9 cellular contexts compared by ENCODE assay signal in genomic region chr5:175729829-175730277, GRCh38.
DNase-seq lines count a peak whose midpoint lies in the region; ATAC-seq and TF ChIP-seq lines count a peak whose summit lies in the region.
"Had no signal": no experiment of that assay in that cellular context is flagged by ENCODE, and none has a peak within 500 bp of the region (broad histone marks: within the 10 kb centered on the region; RNA-seq: fewer than 3 reads in every experiment).

No MANE protein-coding gene starts in this region.

- H3K9ac ChIP-seq in Loucy (ENCODE audit: low read depth, low read length, poor library complexity, severe bottlenecking) (no peak overlapping the region), neural cell (ENCODE audit: low read length) (no peak overlapping the region)

- H3K4me3 ChIP-seq in Loucy (ENCODE audit: low read length, poor library complexity, severe bottlenecking) (no peak overlapping the region), fibroblast of the aortic adventitia (ENCODE audit: low read depth, low read length) (no peak overlapping the region), neural cell (ENCODE audit: low read length) (no peak overlapping the region), stomach (peak overlapping the region in 1 of 4 donors; percentile 17)

- H3K4me2 ChIP-seq in Loucy (ENCODE audit: low read depth, low read length, poor library complexity, severe bottlenecking): no peak overlapping the region
- H3K4me2 ChIP-seq in neural cell (ENCODE audit: low read length): no peak overlapping the region

- no peaks in the 10 kb centered on the region for H3K9me3 Mint-ChIP-seq in Calu3 (ENCODE audit: low read depth, unreplicated experiment)
- H3K9me3 Mint-ChIP-seq: dendritic cell treated with granulocyte-macrophage colony-stimulating factor and Interleukin-4, amounts not matched to agents 40 ng/mL and 50 ng/mL, for 4 days had no signal

- no peaks in the 10 kb centered on the region for H3F3A ChIP-seq in Loucy (ENCODE audit: low read depth)
- no peaks in the 10 kb centered on the region for H3F3A ChIP-seq in neural cell (ENCODE audit: insufficient read depth, low read length, poor library complexity, severe bottlenecking)

- no peaks in the 10 kb centered on the region for H3K4me1 Mint-ChIP-seq in Calu3 (ENCODE audit: low read depth, unreplicated experiment)

- POLR2A ChIA-PET in RWPE1 (lab: Yijun Ruan, JAX; ENCODE audit: low non-redundant PET): no interaction called here

- TF ChIP-seq CTCF in Calu3 (IDR thresholded peaks at IDR 0.05; ENCODE audit: unreplicated experiment): peak; percentile 99
- TF ChIP-seq CTCF in Loucy (conservative IDR thresholded peaks at IDR 0.05; ENCODE audit: low read length): peak; percentile 80
- peak; percentile 95 for TF ChIP-seq CTCF in RWPE1 (conservative IDR thresholded peaks at IDR 0.05; ENCODE audit: low read depth)
- peak; percentile 90 for TF ChIP-seq CTCF in fibroblast of the aortic adventitia (IDR thresholded peaks at IDR 0.05; ENCODE audit: insufficient read depth, low read length)
- TF ChIP-seq CTCF in neural cell (IDR thresholded peaks at IDR 0.05; ENCODE audit: poor library complexity, severe bottlenecking): peak; percentile 99
- peak in 6 of 7 experiments; percentile 50 to 99 (median 94) for TF ChIP-seq CTCF in stomach (IDR thresholded peaks at IDR 0.05)

- H3K9me3 ChIP-seq in Loucy (ENCODE audit: insufficient read depth, low read depth, low read length) (no peaks in the 10 kb centered on the region), neural cell (ENCODE audit: low read length) (no peaks in the 10 kb centered on the region), stomach (peaks cover 0 to 5% (median 1%) of the 10 kb centered on the region in 4 donors)

- no peaks in the 10 kb centered on the region for H3K36me3 ChIP-seq in Loucy (ENCODE audit: insufficient read depth, low read length)
- no peaks in the 10 kb centered on the region for H3K36me3 ChIP-seq in neural cell (ENCODE audit: insufficient read depth, low read length)
- H3K36me3 ChIP-seq in stomach: no peaks in the 10 kb centered on the region

- ATAC-seq in GM21723 (IDR thresholded peaks at IDR 0.05; ENCODE audit: unreplicated experiment): peak; percentile 83

- H3K79me2 ChIP-seq in Loucy (ENCODE audit: insufficient read depth, low read length) (no peaks in the 10 kb centered on the region), neural cell (replicated peaks; ENCODE audit: insufficient read depth, low read length) (no peaks in the 10 kb centered on the region)

- H2AFZ ChIP-seq in Loucy (ENCODE audit: low read length) (no peak overlapping the region), neural cell (ENCODE audit: low read depth, low read length) (no peak overlapping the region)

- H3K9me2 ChIP-seq in Loucy (replicated peaks; ENCODE audit: low read depth, low read length) (no peaks in the 10 kb centered on the region), neural cell (ENCODE audit: insufficient read depth, low read length) (no peaks in the 10 kb centered on the region)

- no peak for TF ChIP-seq POLR2A in stomach (IDR thresholded peaks at IDR 0.05)

- TF ChIP-seq RAD21 in neural cell (conservative IDR thresholded peaks at IDR 0.05): peak; percentile 100

- no peak overlapping the region for H3K27ac Mint-ChIP-seq in Calu3 (ENCODE audit: unreplicated experiment)
- H3K27ac Mint-ChIP-seq: dendritic cell treated with granulocyte-macrophage colony-stimulating factor and Interleukin-4, amounts not matched to agents 40 ng/mL and 50 ng/mL, for 4 days had no signal

- peaks cover 88% of the 10 kb centered on the region for H3K27me3 Mint-ChIP-seq in Calu3 (ENCODE audit: unreplicated experiment)

- 2 to 7% (median 5%) methylated on average over 9 of the region's 9 CpGs for WGBS in stomach, 5 donors

- CTCF ChIA-PET in Calu3 (lab: Charles Lee) (interaction anchor here (0.6 to 1.7 kb wide), 12 partner anchors 9 to 718 kb away, joined by 3 to 10 read pairs (median 4); partner anchors contain the start of genes FAF2, HIGD2A and NOP16), RWPE1 (lab: Yijun Ruan, JAX) (interaction anchor here (0.6 to 1.8 kb wide), 35 partner anchors 8 to 1033 kb away, joined by 3 to 15 read pairs (median 4); partner anchors contain the start of gene KIAA1191)

- H3K4me1 ChIP-seq in Loucy (ENCODE audit: insufficient read depth, low read length, poor library complexity, severe bottlenecking) (no peaks in the 10 kb centered on the region), stomach (peaks cover 8 to 13% (median 11%) of the 10 kb centered on the region in 4 donors)

- H3K27ac ChIP-seq in RWPE1: no peak overlapping the region
- H3K27ac ChIP-seq in neural cell (ENCODE audit: low read length): no peak overlapping the region
- no peak overlapping the region for H3K27ac ChIP-seq in stomach

- DNase-seq in Calu3 (peak; percentile 98), RWPE1 (ENCODE audit: low spot score) (peak; percentile 98), fibroblast of the aortic adventitia (ENCODE audit: low read depth) (peak; percentile 88), stomach (peak; percentile 96)
- DNase-seq in activated T-helper 1 cell treated with anti-CD3 and anti-CD28 coated beads, Interleukin-2, amount 50 U/mL, for 16 hours (ENCODE audit: low read depth in 1 of 2, low spot score in 1 of 2): peak; percentile 84 to 95

- H3K27me3 ChIP-seq in Loucy (ENCODE audit: insufficient read depth, low read length, poor library complexity, severe bottlenecking) (no peaks in the 10 kb centered on the region), neural cell (ENCODE audit: insufficient read depth, low read depth, low read length) (no peaks in the 10 kb centered on the region), stomach (peaks cover 0 to 50% (median 12%) of the 10 kb centered on the region in 3 donors)

- BruUV-seq in Calu3 (replicated peaks; lab: Mats Ljungman, UMichigan): no TSS peak

- H3K4me3 Mint-ChIP-seq in Calu3 (ENCODE audit: low read depth, unreplicated experiment): no peak overlapping the region
- H3K4me3 Mint-ChIP-seq: dendritic cell treated with granulocyte-macrophage colony-stimulating factor and Interleukin-4, amounts not matched to agents 40 ng/mL and 50 ng/mL, for 4 days had no signal

- no peaks in the 10 kb centered on the region for H3K36me3 Mint-ChIP-seq in Calu3 (ENCODE audit: insufficient read depth, unreplicated experiment)

- TF ChIP-seq EP300 in neural cell (conservative IDR thresholded peaks at IDR 0.05; ENCODE audit: poor library complexity, severe bottlenecking) (no peak), stomach (IDR thresholded peaks at IDR 0.05) (no peak)

- no peaks in the 10 kb centered on the region for H4K20me1 ChIP-seq in Loucy (ENCODE audit: insufficient read depth, low read length, poor library complexity, severe bottlenecking)
- no peaks in the 10 kb centered on the region for H4K20me1 ChIP-seq in neural cell (ENCODE audit: insufficient read depth)

- intact Hi-C loops in Calu3 (cut with micrococcal nuclease; ENCODE audit: unreplicated experiment): loop anchor here (2.0 kb wide), 1 partner anchor 175 kb away; no protein-coding TSS in a partner anchor
- intact Hi-C loops in stomach (cut with DNase I; ENCODE audit: low total_unique reads): no loop called here

TF ChIP-seq in neural cell, 6 proteins besides CTCF, POLR2A, EP300 and RAD21:
- TF ChIP-seq EZH2 (IDR thresholded peaks at IDR 0.05; ENCODE audit: borderline replicate concordance, insufficient read depth, low read length, poor library complexity, severe bottlenecking): no peak
- TF ChIP-seq REST (IDR thresholded peaks at IDR 0.05; ENCODE audit: borderline replicate concordance): no peak
- peak; percentile 37 for TF ChIP-seq MXI1 (conservative IDR thresholded peaks at IDR 0.05; ENCODE audit: poor library complexity, severe bottlenecking)
- TF ChIP-seq POLR2AphosphoS5 (IDR thresholded peaks at IDR 0.05): no peak
- peak; percentile 100 for TF ChIP-seq SMC3 (conservative IDR thresholded peaks at IDR 0.05; ENCODE audit: poor library complexity)
- TF ChIP-seq TAF1 (IDR thresholded peaks at IDR 0.05; ENCODE audit: low read depth): no peak
